Comparison of ENCODE assay signal across 1 cellular context in the genomic region with DNA sequence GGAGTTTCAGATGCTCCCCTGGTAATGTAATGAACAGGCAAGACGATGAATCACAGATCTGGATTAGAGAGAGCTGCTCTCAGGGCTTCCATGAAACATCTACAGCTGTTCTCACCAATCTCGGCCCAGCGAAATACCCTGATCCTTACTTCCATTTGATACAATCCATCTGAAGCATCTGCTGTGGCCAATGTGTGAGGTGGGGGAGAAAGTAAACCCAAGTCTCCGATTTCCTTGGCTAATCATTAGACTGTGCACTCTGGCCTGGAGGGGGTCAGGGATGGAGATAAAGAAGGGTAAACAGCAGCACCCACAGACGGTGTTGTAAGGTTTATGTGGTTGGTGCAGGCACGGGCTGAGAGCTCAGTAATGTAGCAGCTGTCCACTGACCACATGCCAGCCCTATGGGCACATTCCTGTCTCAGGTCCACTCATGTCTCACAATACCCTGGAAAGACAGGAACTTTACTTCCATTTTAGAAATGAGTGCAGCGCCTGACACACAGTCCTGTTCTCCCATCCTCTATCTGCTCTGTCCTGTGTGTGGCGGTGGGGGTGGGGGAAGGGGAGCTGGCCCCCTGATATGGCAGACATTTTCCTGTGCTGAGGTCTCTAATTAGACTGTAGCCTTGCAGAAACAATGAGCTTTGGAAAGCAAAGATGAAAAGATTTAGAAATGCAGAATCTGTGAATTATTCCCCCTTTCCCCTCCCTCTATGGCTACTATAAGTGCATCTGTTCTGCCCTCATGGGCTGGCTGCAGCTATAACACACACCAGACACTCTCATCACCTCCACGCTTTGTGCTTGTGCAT.
TF ChIP-seq lines count a peak whose summit lies in the region.

No MANE protein-coding gene starts in this region.

TF ChIP-seq in HepG2, 621 proteins besides CTCF, POLR2A, EP300 and RAD21 (continued from another document and continues in another):
- TF ChIP-seq, protein P1, sequence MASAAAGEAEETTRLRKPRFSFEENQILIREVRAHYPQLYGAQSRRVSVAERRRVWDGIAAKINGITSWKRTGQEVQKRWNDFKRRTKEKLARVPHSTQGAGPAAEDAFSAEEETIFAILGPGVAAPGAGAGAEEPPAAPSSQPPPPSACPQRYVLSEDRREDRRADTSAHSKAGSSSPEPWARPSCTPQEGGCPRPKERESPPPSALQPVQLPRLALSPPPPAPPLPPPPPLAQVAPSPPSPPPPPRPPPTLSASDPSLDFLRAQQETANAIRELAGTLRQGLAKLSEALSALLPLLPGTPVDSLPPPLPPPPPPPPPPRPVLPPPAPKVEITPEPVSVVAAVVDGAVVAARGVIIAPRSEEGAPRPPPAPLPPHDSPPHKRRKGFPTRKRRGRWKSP (CRISPR knock-in tag; IDR thresholded peaks at IDR 0.05): 0 out of 2 replicates have a peak, but pooled peaks have one; percentile 20
- TF ChIP-seq ZNF30 (CRISPR knock-in tag; IDR thresholded peaks at IDR 0.05) (no peak), REPIN1 (CRISPR knock-in tag; IDR thresholded peaks at IDR 0.05; ENCODE audit: borderline replicate concordance, low read depth) (0 out of 2 replicates have a peak, but pooled peaks have one; percentile 21), MAZ (IDR thresholded peaks at IDR 0.05; ENCODE audit: borderline replicate concordance, low read depth, low read length) (no peak), MAZ (CRISPR knock-in tag; IDR thresholded peaks at IDR 0.05; ENCODE audit: low read depth) (peak; percentile 82), NFYC (CRISPR knock-in tag; IDR thresholded peaks at IDR 0.05) (peak; percentile 29; the same call in 1 of the 2 replicates), ZNF713 (CRISPR knock-in tag; IDR thresholded peaks at IDR 0.05) (no peak), ZNF543 (CRISPR knock-in tag; IDR thresholded peaks at IDR 0.05) (no peak), DPF2 (CRISPR knock-in tag; IDR thresholded peaks at IDR 0.05; ENCODE audit: borderline replicate concordance, low read depth) (peak; percentile 83), RERE (CRISPR knock-in tag; IDR thresholded peaks at IDR 0.05; ENCODE audit: low read depth) (peak; percentile 46; the same call in 1 of the 2 replicates), NFE2L2 (IDR thresholded peaks at IDR 0.05; ENCODE audit: low read length) (no peak), E2F5 (CRISPR knock-in tag; conservative IDR thresholded peaks at IDR 0.05) (no peak), MEIS1 (CRISPR knock-in tag; IDR thresholded peaks at IDR 0.05; ENCODE audit: borderline replicate concordance) (peak; percentile 38; the same call in 1 of the 2 replicates), HNF4G (IDR thresholded peaks at IDR 0.05; ENCODE audit: borderline replicate concordance, low read depth, low read length) (peak; percentile 61; the same call in 1 of the 2 replicates), HNF4G (CRISPR knock-in tag; IDR thresholded peaks at IDR 0.05; ENCODE audit: borderline replicate concordance, low read depth) (peak; percentile 78), ZNF232 (CRISPR knock-in tag; IDR thresholded peaks at IDR 0.05; ENCODE audit: borderline replicate concordance) (0 out of 2 replicates have a peak, but pooled peaks have one; percentile 73), HNF1B (CRISPR knock-in tag; IDR thresholded peaks at IDR 0.05) (peak; percentile 100), FOXK1 (CRISPR knock-in tag; IDR thresholded peaks at IDR 0.05; ENCODE audit: borderline replicate concordance, low read depth) (peak; percentile 82; the same call in 1 of the 2 replicates), ZNF34 (CRISPR knock-in tag; IDR thresholded peaks at IDR 0.05; ENCODE audit: borderline replicate concordance) (peak; percentile 54; the same call in 1 of the 2 replicates), ZNF292 (CRISPR knock-in tag; IDR thresholded peaks at IDR 0.05; ENCODE audit: borderline replicate concordance, low read depth) (peak; percentile 95), ZNF567 (CRISPR knock-in tag; IDR thresholded peaks at IDR 0.05; ENCODE audit: borderline replicate concordance) (peak; percentile 80; the same call in 1 of the 2 replicates), ELF1 (CRISPR knock-in tag; IDR thresholded peaks at IDR 0.05) (0 out of 2 replicates have a peak, but pooled peaks have one; percentile 27), CHD4 (IDR thresholded peaks at IDR 0.05; ENCODE audit: borderline replicate concordance, low read length) (no peak), PHF8 (CRISPR knock-in tag; IDR thresholded peaks at IDR 0.05) (no peak), ZNF614 (CRISPR knock-in tag; IDR thresholded peaks at IDR 0.05; ENCODE audit: borderline replicate concordance) (peak; percentile 98), ZBTB21 (CRISPR knock-in tag; IDR thresholded peaks at IDR 0.05) (0 out of 2 replicates have a peak, but pooled peaks have one; percentile 33), RBM22 (optimal IDR thresholded peaks at IDR 0.05; ENCODE audit: low read length) (no peak), KAT8 (CRISPR knock-in tag; IDR thresholded peaks at IDR 0.05) (peak; percentile 77), ASH2L (IDR thresholded peaks at IDR 0.05; ENCODE audit: insufficient read length, low read depth, low read length) (peak; percentile 67), ZBTB37 (CRISPR knock-in tag; IDR thresholded peaks at IDR 0.05) (peak; percentile 47; the same call in 1 of the 2 replicates)
- TF ChIP-seq, protein P2, sequence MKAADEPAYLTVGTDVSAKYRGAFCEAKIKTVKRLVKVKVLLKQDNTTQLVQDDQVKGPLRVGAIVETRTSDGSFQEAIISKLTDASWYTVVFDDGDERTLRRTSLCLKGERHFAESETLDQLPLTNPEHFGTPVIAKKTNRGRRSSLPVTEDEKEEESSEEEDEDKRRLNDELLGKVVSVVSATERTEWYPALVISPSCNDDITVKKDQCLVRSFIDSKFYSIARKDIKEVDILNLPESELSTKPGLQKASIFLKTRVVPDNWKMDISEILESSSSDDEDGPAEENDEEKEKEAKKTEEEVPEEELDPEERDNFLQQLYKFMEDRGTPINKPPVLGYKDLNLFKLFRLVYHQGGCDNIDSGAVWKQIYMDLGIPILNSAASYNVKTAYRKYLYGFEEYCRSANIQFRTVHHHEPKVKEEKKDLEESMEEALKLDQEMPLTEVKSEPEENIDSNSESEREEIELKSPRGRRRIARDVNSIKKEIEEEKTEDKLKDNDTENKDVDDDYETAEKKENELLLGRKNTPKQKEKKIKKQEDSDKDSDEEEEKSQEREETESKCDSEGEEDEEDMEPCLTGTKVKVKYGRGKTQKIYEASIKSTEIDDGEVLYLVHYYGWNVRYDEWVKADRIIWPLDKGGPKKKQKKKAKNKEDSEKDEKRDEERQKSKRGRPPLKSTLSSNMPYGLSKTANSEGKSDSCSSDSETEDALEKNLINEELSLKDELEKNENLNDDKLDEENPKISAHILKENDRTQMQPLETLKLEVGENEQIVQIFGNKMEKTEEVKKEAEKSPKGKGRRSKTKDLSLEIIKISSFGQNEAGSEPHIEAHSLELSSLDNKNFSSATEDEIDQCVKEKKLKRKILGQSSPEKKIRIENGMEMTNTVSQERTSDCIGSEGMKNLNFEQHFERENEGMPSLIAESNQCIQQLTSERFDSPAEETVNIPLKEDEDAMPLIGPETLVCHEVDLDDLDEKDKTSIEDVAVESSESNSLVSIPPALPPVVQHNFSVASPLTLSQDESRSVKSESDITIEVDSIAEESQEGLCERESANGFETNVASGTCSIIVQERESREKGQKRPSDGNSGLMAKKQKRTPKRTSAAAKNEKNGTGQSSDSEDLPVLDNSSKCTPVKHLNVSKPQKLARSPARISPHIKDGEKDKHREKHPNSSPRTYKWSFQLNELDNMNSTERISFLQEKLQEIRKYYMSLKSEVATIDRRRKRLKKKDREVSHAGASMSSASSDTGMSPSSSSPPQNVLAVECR (CRISPR knock-in tag; IDR thresholded peaks at IDR 0.05; ENCODE audit: borderline replicate concordance): peak; percentile 62; the same call in 1 of the 2 replicates
- TF ChIP-seq, protein P3, sequence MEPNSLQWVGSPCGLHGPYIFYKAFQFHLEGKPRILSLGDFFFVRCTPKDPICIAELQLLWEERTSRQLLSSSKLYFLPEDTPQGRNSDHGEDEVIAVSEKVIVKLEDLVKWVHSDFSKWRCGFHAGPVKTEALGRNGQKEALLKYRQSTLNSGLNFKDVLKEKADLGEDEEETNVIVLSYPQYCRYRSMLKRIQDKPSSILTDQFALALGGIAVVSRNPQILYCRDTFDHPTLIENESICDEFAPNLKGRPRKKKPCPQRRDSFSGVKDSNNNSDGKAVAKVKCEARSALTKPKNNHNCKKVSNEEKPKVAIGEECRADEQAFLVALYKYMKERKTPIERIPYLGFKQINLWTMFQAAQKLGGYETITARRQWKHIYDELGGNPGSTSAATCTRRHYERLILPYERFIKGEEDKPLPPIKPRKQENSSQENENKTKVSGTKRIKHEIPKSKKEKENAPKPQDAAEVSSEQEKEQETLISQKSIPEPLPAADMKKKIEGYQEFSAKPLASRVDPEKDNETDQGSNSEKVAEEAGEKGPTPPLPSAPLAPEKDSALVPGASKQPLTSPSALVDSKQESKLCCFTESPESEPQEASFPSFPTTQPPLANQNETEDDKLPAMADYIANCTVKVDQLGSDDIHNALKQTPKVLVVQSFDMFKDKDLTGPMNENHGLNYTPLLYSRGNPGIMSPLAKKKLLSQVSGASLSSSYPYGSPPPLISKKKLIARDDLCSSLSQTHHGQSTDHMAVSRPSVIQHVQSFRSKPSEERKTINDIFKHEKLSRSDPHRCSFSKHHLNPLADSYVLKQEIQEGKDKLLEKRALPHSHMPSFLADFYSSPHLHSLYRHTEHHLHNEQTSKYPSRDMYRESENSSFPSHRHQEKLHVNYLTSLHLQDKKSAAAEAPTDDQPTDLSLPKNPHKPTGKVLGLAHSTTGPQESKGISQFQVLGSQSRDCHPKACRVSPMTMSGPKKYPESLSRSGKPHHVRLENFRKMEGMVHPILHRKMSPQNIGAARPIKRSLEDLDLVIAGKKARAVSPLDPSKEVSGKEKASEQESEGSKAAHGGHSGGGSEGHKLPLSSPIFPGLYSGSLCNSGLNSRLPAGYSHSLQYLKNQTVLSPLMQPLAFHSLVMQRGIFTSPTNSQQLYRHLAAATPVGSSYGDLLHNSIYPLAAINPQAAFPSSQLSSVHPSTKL (CRISPR knock-in tag; IDR thresholded peaks at IDR 0.05): peak; percentile 92
